In genomic region chr5:1666812-1667588, GRCh38 we compare ENCODE assay signal across 8 cellular contexts.
A peak's percentile ranks its signal among the peaks of the same experiment; 100 is the strongest.
DNase-seq lines count a peak whose midpoint lies in the region; ATAC-seq and TF ChIP-seq lines count a peak whose summit lies in the region.

No MANE protein-coding gene starts in this region.

- H3K27me3 ChIP-seq in Peyer's patch (peaks cover 0 to 12% of the 10 kb centered on the region in 2 donors), mammary epithelial cell (ENCODE audit: insufficient read depth, low read length) (peaks cover 13% of the 10 kb centered on the region), transverse colon (peaks cover 75% of the 10 kb centered on the region)

- peak; percentile 12 to 58 (median 36) for DNase-seq in stimulated activated naive CD4-positive, alpha-beta T cell (lab: John Stamatoyannopoulos, UW)
- DNase-seq in stimulated activated naive CD4-positive, alpha-beta T cell treated with Interleukin-2 at 50 U/mL for 16 hours (lab: John Stamatoyannopoulos, UW) = no peak
- DNase-seq in Peyer's patch = peak in 1 of 3 donors; percentile 15
- DNase-seq in mammary epithelial cell = no peak
- peak; percentile 93 for DNase-seq in left kidney (ENCODE audit: low read depth, low spot score)
- DNase-seq in transverse colon = peak; percentile 37

- no peak for ATAC-seq in HG03457 (IDR thresholded peaks at IDR 0.05; ENCODE audit: unreplicated experiment)
- ATAC-seq in HG02970 (IDR thresholded peaks at IDR 0.05; ENCODE audit: low FRiP score, unreplicated experiment) = no peak

- H3K9ac ChIP-seq in mammary epithelial cell (ENCODE audit: insufficient read depth, low read length) = no peak overlapping the region

- TF ChIP-seq POLR2A in Peyer's patch (IDR thresholded peaks at IDR 0.05) = no peak
- TF ChIP-seq POLR2A in transverse colon (IDR thresholded peaks at IDR 0.05) = no peak

- TF ChIP-seq EP300 in transverse colon (IDR thresholded peaks at IDR 0.05; ENCODE audit: low read depth) = no peak

- TF ChIP-seq CTCF in Peyer's patch (IDR thresholded peaks at IDR 0.05) (peak in 3 of 6 experiments; percentile 10 to 36 (median 22)), mammary epithelial cell (conservative IDR thresholded peaks at IDR 0.05 in 1 of 2, IDR thresholded peaks at IDR 0.05 in 1 of 2; ENCODE audit: extremely low read depth in 1 of 2, insufficient read depth in 1 of 2, low read depth in 1 of 2, low read length in 2 of 2) (peak; percentile 18 to 52), transverse colon (IDR thresholded peaks at IDR 0.05) (peak in 2 of 5 experiments; percentile 20 to 30)

- CTCF ChIA-PET in mammary epithelial cell (lab: Charles Lee; ENCODE audit: low non-redundant PET) = no interaction called here

- 29% methylated on average over 13 of the region's 62 CpGs for WGBS in mammary epithelial cell (ENCODE audit: low coverage, missing lambda C conversion rate)
- WGBS in transverse colon (ENCODE audit: low coverage in 1 of 2), 2 donors = 8% methylated on average over 28 of the region's 62 CpGs; no CpG with 5 or more reads in 1 of the 2 donors

- intact Hi-C loops in mammary epithelial cell (cut with micrococcal nuclease) (loop anchor here (10.0 kb wide), 1 partner anchor 368 kb away; no protein-coding TSS in a partner anchor), transverse colon (cut with DNase I; ENCODE audit: low total_unique reads) (no loop called here)

- in situ Hi-C loops in mammary epithelial cell (cut with MboI; ENCODE audit: low sequenced_read_pairs in 2 of 2) (no loop called here), transverse colon (cut with MboI; ENCODE audit: low pct_ligation_motif_present in 1 of 4, low pct_unique_long_range_greater_than_20kb in 1 of 4, low sequenced_read_pairs in 3 of 4) (no loop called here)

- no peak overlapping the region for H2AFZ ChIP-seq in mammary epithelial cell (ENCODE audit: low read depth, low read length)

- dilution Hi-C loops in mammary epithelial cell (cut with HindIII; ENCODE audit: low sequenced_read_pairs) = no loop called here

- H3K27ac ChIP-seq in Peyer's patch = no peak overlapping the region
- no peak overlapping the region for H3K27ac ChIP-seq in mammary epithelial cell (ENCODE audit: insufficient read depth, low read depth, low read length)
- H3K27ac ChIP-seq in transverse colon = no peak overlapping the region

- H3K4me1 ChIP-seq in Peyer's patch = peaks cover 0 to 8% (median 0%) of the 10 kb centered on the region in 4 donors
- H3K4me1 ChIP-seq in mammary epithelial cell (ENCODE audit: insufficient read depth, low read length) = no peaks in the 10 kb centered on the region
- H3K4me1 ChIP-seq in transverse colon = peaks cover 0 to 11% (median 4%) of the 10 kb centered on the region in 4 donors

- H3K36me3 ChIP-seq in Peyer's patch = no peaks in the 10 kb centered on the region
- H3K36me3 ChIP-seq in mammary epithelial cell (ENCODE audit: insufficient read depth, low read length) = no peaks in the 10 kb centered on the region
- no peaks in the 10 kb centered on the region for H3K36me3 ChIP-seq in transverse colon

- H3K79me2 ChIP-seq in mammary epithelial cell (ENCODE audit: insufficient read depth, low read length) = no peaks in the 10 kb centered on the region

- H4K20me1 ChIP-seq in mammary epithelial cell (ENCODE audit: insufficient read depth, low read length) = no peaks in the 10 kb centered on the region

- peak overlapping the region; percentile 32 for H3K4me2 ChIP-seq in mammary epithelial cell (ENCODE audit: insufficient read depth, low read depth, low read length)

- BruUV-seq in mammary epithelial cell (replicated peaks; lab: Mats Ljungman, UMichigan) = no TSS peak

- peak overlapping the region in 3 of 4 donors; percentile 12 to 39 (median 21) for H3K4me3 ChIP-seq in Peyer's patch
- H3K4me3 ChIP-seq in mammary epithelial cell (replicated peaks in 1 of 3; ENCODE audit: insufficient read depth in 1 of 3, low read depth in 2 of 3, low read length in 3 of 3) = no peak overlapping the region
- peak overlapping the region in 1 of 4 donors; percentile 33 for H3K4me3 ChIP-seq in transverse colon

- no peaks in the 10 kb centered on the region for H3K9me3 ChIP-seq in Peyer's patch
- H3K9me3 ChIP-seq in mammary epithelial cell (replicated peaks; ENCODE audit: insufficient read depth, low read length) = no peaks in the 10 kb centered on the region
- H3K9me3 ChIP-seq in transverse colon = no peaks in the 10 kb centered on the region

Comparison
In these comparisons a context has a peak if more than half of its experiments do, and no peak if none do; other contexts are left out.
1. DNase-seq: peak in stimulated activated naive CD4-positive, alpha-beta T cell (6 of 6), left kidney (single experiment) and transverse colon (single experiment); none in stimulated activated naive CD4-positive, alpha-beta T cell treated with Interleukin-2 at 50 U/mL for 16 hours (single experiment) and mammary epithelial cell (single experiment).
2. H3K4me3 ChIP-seq: peak in Peyer's patch (3 of 4); none in mammary epithelial cell (0 of 3).